1 cellular context compared by ENCODE assay signal in genomic region chr7:80882213-80882801, GRCh38.
TF ChIP-seq lines count a peak whose summit lies in the region.

No MANE protein-coding gene starts in this region.

TF ChIP-seq in A549, 52 proteins besides CTCF, POLR2A, EP300 and RAD21:
- TF ChIP-seq PHF8 (IDR thresholded peaks at IDR 0.05; ENCODE audit: borderline replicate concordance, low read depth) (no peak), HDAC2 (IDR thresholded peaks at IDR 0.05) (no peak), HEYL (CRISPR knock-in tag; IDR thresholded peaks at IDR 0.05) (no peak), EHMT2 (IDR thresholded peaks at IDR 0.05; ENCODE audit: low read depth) (no peak), KDM1A (IDR thresholded peaks at IDR 0.05; ENCODE audit: low read depth) (no peak), USF2 (IDR thresholded peaks at IDR 0.05) (no peak), RARB (CRISPR knock-in tag; IDR thresholded peaks at IDR 0.05) (no peak), NPAS2 (CRISPR knock-in tag; IDR thresholded peaks at IDR 0.05; ENCODE audit: borderline replicate concordance) (no peak), NR3C1 (IDR thresholded peaks at IDR 0.05) (no peak), ELK1 (IDR thresholded peaks at IDR 0.05; ENCODE audit: low read depth, low read length) (no peak), REST (IDR thresholded peaks at IDR 0.05) (no peak), TFCP2L1 (CRISPR knock-in tag; IDR thresholded peaks at IDR 0.05) (no peak), ZSCAN20 (CRISPR knock-in tag; IDR thresholded peaks at IDR 0.05) (no peak), RCOR1 (IDR thresholded peaks at IDR 0.05; ENCODE audit: low read depth, low read length) (no peak), HES2 (IDR thresholded peaks at IDR 0.05) (no peak), ESRRA (IDR thresholded peaks at IDR 0.05; ENCODE audit: borderline replicate concordance, low read length) (no peak), KDM5A (IDR thresholded peaks at IDR 0.05) (no peak), CHD4 (IDR thresholded peaks at IDR 0.05; ENCODE audit: borderline replicate concordance) (no peak), HOXB5 (CRISPR knock-in tag; IDR thresholded peaks at IDR 0.05) (no peak)
